In the genomic region with DNA sequence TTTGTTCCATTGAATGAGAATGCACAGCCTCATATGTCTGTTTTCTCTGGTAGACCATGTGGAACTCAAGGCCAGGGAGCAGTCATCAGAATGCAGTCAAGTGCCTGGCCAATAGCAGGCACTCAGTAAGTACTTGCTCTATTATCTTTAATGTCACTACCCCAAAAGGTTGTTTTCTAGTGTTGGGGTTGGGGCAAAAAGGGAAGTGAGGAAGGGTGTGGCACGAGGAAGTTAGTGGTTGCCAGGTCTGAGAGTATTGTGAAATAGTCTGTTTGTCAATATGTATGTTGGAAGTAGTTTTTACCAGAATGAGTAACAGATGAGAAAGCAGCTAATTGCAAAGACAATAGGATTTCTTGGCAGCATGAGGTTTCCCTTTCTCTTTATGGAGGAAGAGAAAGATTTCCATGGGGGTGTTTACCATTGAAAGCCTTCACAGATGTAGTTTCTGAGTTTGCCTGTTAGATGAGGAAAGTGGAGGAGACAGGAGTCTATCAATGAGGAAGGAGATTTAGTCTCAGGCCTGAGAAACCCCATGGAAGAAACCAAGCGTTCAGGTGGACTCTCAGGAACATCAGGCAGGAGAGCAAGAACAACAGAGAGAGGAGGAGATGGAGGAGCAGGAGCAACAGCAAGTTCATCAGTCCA, we compare ENCODE assay signal across 8 cellular contexts. TPM values are rescaled to one million over a fixed set of nuclear protein-coding genes. Genes with fewer than 3 reads are reported as not detected.
DNase-seq lines count a peak whose midpoint lies in the region; ATAC-seq and TF ChIP-seq lines count a peak whose summit lies in the region.

No MANE protein-coding gene starts in this region.

- intact Hi-C loops in uterus (cut with DNase I; ENCODE audit: low total_unique reads) = loop anchor here (5.0 kb wide), 2 partner anchors 134 to 214 kb away; no protein-coding TSS in a partner anchor
- intact Hi-C loops in prostate gland (cut with DNase I) = loop anchor here (5.0 kb wide), 1 partner anchor 214 kb away; no protein-coding TSS in a partner anchor

- TF ChIP-seq CTCF in fibroblast of villous mesenchyme (IDR thresholded peaks at IDR 0.05; ENCODE audit: insufficient read depth, low read depth, low read length) = no peak
- no peak for TF ChIP-seq CTCF in uterus (IDR thresholded peaks at IDR 0.05)
- no peak for TF ChIP-seq CTCF in prostate gland (IDR thresholded peaks at IDR 0.05)

- DNase-seq in activated CD8-positive, alpha-beta memory T cell treated with anti-CD3 and anti-CD28 coated beads, Interleukin-2, amount 50 U/mL, for 4 hours = peak; percentile 22
- no peak for DNase-seq in activated CD8-positive, alpha-beta memory T cell treated with anti-CD3 and anti-CD28 coated beads for 24 hours
- DNase-seq in SKM-1 treated with dmso at 0.1 percent for 144 hours (lab: John Stamatoyannopoulos, UW; ENCODE audit: unreplicated experiment) (peak; percentile 95), fibroblast of villous mesenchyme (ENCODE audit: low read depth) (peak; percentile 45), uterus (no peak), RKO (ENCODE audit: low spot score) (no peak), prostate gland (ENCODE audit: low spot score) (no peak)

- peak; percentile 50 for ATAC-seq in HG03064 (IDR thresholded peaks at IDR 0.05; ENCODE audit: low read depth, unreplicated experiment)

- peak overlapping the region; percentile 51 to 84 for H3K27ac ChIP-seq in uterus
- H3K27ac ChIP-seq in prostate gland = no peak overlapping the region

- 78% methylated on average over 2 of the region's 2 CpGs for WGBS in prostate gland

- no peaks in the 10 kb centered on the region for H3K9me3 ChIP-seq in uterus
- H3K9me3 ChIP-seq in prostate gland = no peaks in the 10 kb centered on the region

- no peaks in the 10 kb centered on the region for H3K4me1 ChIP-seq in uterus
- H3K4me1 ChIP-seq in prostate gland (replicated peaks) = peaks cover 6% of the 10 kb centered on the region

- no peak overlapping the region for H3K4me3 ChIP-seq in fibroblast of villous mesenchyme (ENCODE audit: low read depth, low read length)
- H3K4me3 ChIP-seq in uterus = no peak overlapping the region
- no peak overlapping the region for H3K4me3 ChIP-seq in prostate gland

- TF ChIP-seq POLR2A in uterus (IDR thresholded peaks at IDR 0.05) (no peak), prostate gland (IDR thresholded peaks at IDR 0.05) (no peak)

- H3K36me3 ChIP-seq in uterus (no peaks in the 10 kb centered on the region), prostate gland (no peaks in the 10 kb centered on the region)

- no peaks in the 10 kb centered on the region for H3K27me3 ChIP-seq in uterus
- H3K27me3 ChIP-seq in prostate gland (replicated peaks; ENCODE audit: insufficient read depth) = no peaks in the 10 kb centered on the region

RNA-seq across cellular contexts. Expression of gene ARMH2, which starts 59.6 kb away (rescaled TPM):
- total RNA-seq in fibroblast of villous mesenchyme (not detected in 2 replicates), uterus (not detected), prostate gland (not detected)

Comparison
In these comparisons a context has a peak if more than half of its experiments do, and no peak if none do; other contexts are left out.
1. DNase-seq: peak in activated CD8-positive, alpha-beta memory T cell treated with anti-CD3 and anti-CD28 coated beads, Interleukin-2, amount 50 U/mL, for 4 hours (single experiment), SKM-1 treated with dmso at 0.1 percent for 144 hours (single experiment) and fibroblast of villous mesenchyme (single experiment); none in activated CD8-positive, alpha-beta memory T cell treated with anti-CD3 and anti-CD28 coated beads for 24 hours (single experiment), uterus (0 of 2), RKO (single experiment) and prostate gland (single experiment).
2. H3K27ac ChIP-seq: peak in uterus (2 of 2); none in prostate gland (0 of 2).